23 cellular contexts compared by ENCODE assay signal in the genomic region with DNA sequence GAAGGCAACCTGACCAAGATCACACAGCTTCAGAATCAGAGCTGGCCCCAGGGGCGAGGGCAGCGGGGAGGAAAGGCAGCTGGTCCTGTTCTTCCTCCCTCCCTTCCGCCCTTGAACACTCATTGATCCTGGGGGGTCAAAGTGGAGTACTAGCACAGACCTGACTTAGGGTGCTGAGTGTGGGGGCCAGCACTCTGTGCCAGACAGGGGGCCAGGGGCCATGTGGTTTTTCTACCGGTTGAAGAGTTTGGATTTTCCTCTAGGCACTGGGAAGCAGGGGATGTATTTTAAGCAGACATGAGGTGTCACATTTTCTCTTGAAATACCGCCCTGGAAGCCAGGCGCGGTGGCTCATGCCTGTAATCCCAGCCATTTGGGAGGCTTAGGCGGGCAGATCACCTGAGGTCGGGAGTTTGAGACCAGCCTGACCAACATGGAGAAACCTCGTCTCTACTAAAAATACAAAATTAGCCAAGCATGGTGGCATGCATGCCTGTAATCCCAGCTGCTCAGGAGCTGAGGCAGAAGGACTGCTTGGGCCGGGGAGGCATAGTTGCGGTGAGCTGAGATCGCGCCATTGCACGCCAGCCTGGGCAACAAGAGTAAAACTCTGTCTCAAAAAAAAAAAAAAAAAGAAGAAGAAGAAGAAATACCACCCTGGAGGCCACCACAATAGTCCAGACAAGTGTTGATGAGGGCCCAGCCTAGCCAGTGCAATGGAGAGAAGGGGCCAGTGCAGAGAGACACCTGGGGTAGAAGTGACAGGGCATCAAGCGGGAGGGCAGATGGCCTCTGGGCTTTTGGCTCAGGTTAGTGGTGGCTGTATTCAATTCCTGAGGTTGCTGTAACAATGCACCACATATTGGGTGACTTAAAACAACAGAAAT. TPM values are rescaled to one million over a fixed set of nuclear protein-coding genes. Genes with fewer than 3 reads are reported as not detected.
"Had no signal": no experiment of that assay in that cellular context is flagged by ENCODE, and none has a peak within 500 bp of the region (broad histone marks: within the 10 kb centered on the region; RNA-seq: fewer than 3 reads in every experiment).

No MANE protein-coding gene starts in this region.

- H3K4me1 ChIP-seq: testis had no signal

- H3K9me3 ChIP-seq: body of pancreas, colonic mucosa, testis, upper lobe of left lung had no signal

- H3K9me3 Mint-ChIP-seq: activated naive CD4-positive, alpha-beta T cell treated with anti-CD3 and anti-CD28 coated beads, Interleukin-2, amount 50 U/mL, for 72 hours; activated T-cell treated with anti-CD3 and anti-CD28 coated beads, Interleukin-2, amount 50 U/mL, for 24 hours; naive B cell; stimulated activated naive CD8-positive, alpha-beta T cell treated with anti-CD3 and anti-CD28 coated beads, Interleukin-15, Interleukin-2, amounts not matched to agents 100 ng/mL and 50 ng/mL, for 24 hours; T-cell had no signal

- H3K4me3 Mint-ChIP-seq: activated T-cell treated with anti-CD3 and anti-CD28 coated beads, Interleukin-2, amount 50 U/mL, for 24 hours; stimulated activated naive CD8-positive, alpha-beta T cell treated with anti-CD3 and anti-CD28 coated beads, Interleukin-15, Interleukin-2, amounts not matched to agents 100 ng/mL and 50 ng/mL, for 24 hours; T-cell had no signal

- ATAC-seq: activated naive CD4-positive, alpha-beta T cell treated with anti-CD3 and anti-CD28 coated beads, Interleukin-2, amount 50 U/mL, for 72 hours; body of pancreas; foreskin keratinocyte; T-cell had no signal

- H3K27me3 ChIP-seq: body of pancreas, colonic mucosa, testis had no signal

- H3K27ac Mint-ChIP-seq: activated T-cell treated with anti-CD3 and anti-CD28 coated beads, Interleukin-2, amount 50 U/mL, for 24 hours; stimulated activated naive CD8-positive, alpha-beta T cell treated with anti-CD3 and anti-CD28 coated beads, Interleukin-15, Interleukin-2, amounts not matched to agents 100 ng/mL and 50 ng/mL, for 24 hours; T-cell had no signal

- H3K27ac ChIP-seq: body of pancreas, colonic mucosa, foreskin keratinocyte, parathyroid adenoma, testis, upper lobe of left lung had no signal

- DNase-seq: activated CD4-positive, alpha-beta T cell treated with anti-CD3 and anti-CD28 coated beads, Interleukin-2, amount 50 U/mL, for 48 hours; activated CD4-positive, CD25-positive, alpha-beta regulatory T cell treated with anti-CD3 and anti-CD28 coated beads, Interleukin-2, amount 50 U/mL, for 72 hours; activated T-cell treated with anti-CD3 and anti-CD28 coated beads, Interleukin-2, amount 50 U/mL, for 24 hours; amniotic stem cell; body of pancreas; central memory CD4-positive, alpha-beta T cell; colonic mucosa; effector CD8-positive, alpha-beta T cell; foreskin keratinocyte; midbrain; naive B cell; retina; stimulated activated CD4-positive, alpha-beta T cell treated with anti-CD3 and anti-CD28 coated beads, Interleukin-4, amount 100 ng/mL, for 4 hours; stimulated activated CD8-positive, alpha-beta memory T cell treated with anti-CD3 and anti-CD28 coated beads, Interleukin-4, amount 100 ng/mL, for 48 hours; T-cell; T1000; testis had no signal

- H3K27me3 Mint-ChIP-seq: activated T-cell treated with anti-CD3 and anti-CD28 coated beads, Interleukin-2, amount 50 U/mL, for 24 hours; stimulated activated naive CD8-positive, alpha-beta T cell treated with anti-CD3 and anti-CD28 coated beads, Interleukin-15, Interleukin-2, amounts not matched to agents 100 ng/mL and 50 ng/mL, for 24 hours; T-cell had no signal

- H3K4me3 ChIP-seq: body of pancreas, colonic mucosa, lung, smooth muscle cell, testis, upper lobe of left lung had no signal

RNA-seq across cellular contexts. Expression of gene LRRC46, which starts 25.2 kb away (rescaled TPM):
- total RNA-seq: body of pancreas, smooth muscle cell had no signal
